In the genomic region with DNA sequence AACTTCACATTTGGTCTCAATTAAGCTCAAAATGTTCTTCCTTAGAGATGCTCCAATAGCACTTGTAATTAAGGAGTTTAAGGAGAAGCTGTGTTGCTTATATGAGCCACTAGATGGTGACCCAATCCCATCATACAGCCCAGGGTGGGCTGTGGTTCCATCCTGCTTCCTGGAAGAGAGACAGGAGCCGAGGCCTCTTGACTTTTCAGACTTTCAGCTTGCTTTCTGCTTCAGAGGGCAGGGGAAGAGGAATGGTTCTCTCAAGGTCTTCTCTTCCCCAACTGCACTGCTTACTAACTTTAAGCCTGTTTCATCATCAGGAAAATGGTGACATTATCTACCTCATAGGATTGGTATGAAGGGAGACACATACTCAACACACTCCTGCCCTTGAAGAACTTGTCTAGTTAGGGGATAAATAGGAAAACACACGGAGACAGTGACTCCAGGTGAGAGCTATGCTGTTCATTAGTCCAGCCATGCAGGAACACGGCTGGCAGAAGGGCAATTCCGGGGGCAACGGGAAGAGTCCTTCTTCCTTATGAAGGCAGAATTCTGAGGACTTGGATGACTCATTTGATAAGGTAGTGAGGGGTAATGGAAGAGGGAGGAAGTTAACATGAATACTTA, we compare ENCODE assay signal across 8 cellular contexts. TPM values are rescaled to one million over a fixed set of nuclear protein-coding genes. Genes with fewer than 3 reads are reported as not detected.
DNase-seq lines count a peak whose midpoint lies in the region; ATAC-seq and TF ChIP-seq lines count a peak whose summit lies in the region.

No MANE protein-coding gene starts in this region.

- H3K9ac ChIP-seq in SK-N-MC (ENCODE audit: insufficient read length), result no peak overlapping the region

- intact Hi-C loops in mucosa of descending colon (cut with DNase I, micrococcal nuclease), result no loop called here

- H3K4me3 ChIP-seq in GM06990 (replicated peaks; ENCODE audit: low read depth, low read length), result no peak overlapping the region
- H3K4me3 ChIP-seq in SK-N-MC, result no peak overlapping the region
- H3K4me3 ChIP-seq in esophagus (ENCODE audit: low read depth in 1 of 2, low read length in 2 of 2), result no peak overlapping the region
- no peak overlapping the region for H3K4me3 ChIP-seq in mucosa of descending colon

- WGBS in esophagus, 2 donors, result 46 to 57% methylated on average over 5 of the region's 5 CpGs

- H3K4me1 ChIP-seq in esophagus (ENCODE audit: control insufficient read depth in 2 of 2, insufficient read depth in 2 of 2, low read length in 1 of 2) (peaks cover 0 to 9% of the 10 kb centered on the region in 2 donors), mucosa of descending colon (ENCODE audit: low read depth) (no peaks in the 10 kb centered on the region)

- TF ChIP-seq CTCF in GM06990 (IDR thresholded peaks at IDR 0.05; ENCODE audit: insufficient read depth, low read length, poor library complexity, severe bottlenecking) (peak; percentile 47), mucosa of descending colon (IDR thresholded peaks at IDR 0.05) (no peak)

- TF ChIP-seq EP300 in Ishikawa (IDR thresholded peaks at IDR 0.05; ENCODE audit: borderline replicate concordance), result no peak

- no peaks in the 10 kb centered on the region for H3K27me3 ChIP-seq in GM06990 (replicated peaks; ENCODE audit: control insufficient read depth, insufficient read depth, low read length)
- no peaks in the 10 kb centered on the region for H3K27me3 ChIP-seq in esophagus (ENCODE audit: control insufficient read depth in 1 of 2, insufficient read depth in 2 of 2, low read length in 2 of 2)

- H3K36me3 ChIP-seq in GM06990 (ENCODE audit: control insufficient read depth, insufficient read depth, low read length) (no peaks in the 10 kb centered on the region; the same call in 1 of the 2 replicates), SK-N-MC (ENCODE audit: insufficient read depth, low read length) (no peaks in the 10 kb centered on the region; the same call in 1 of the 2 replicates), esophagus (ENCODE audit: control insufficient read depth in 2 of 2, insufficient read depth in 2 of 2, low read length in 1 of 2) (peaks cover 6 to 7% of the 10 kb centered on the region in 2 donors), mucosa of descending colon (ENCODE audit: low read depth) (no peaks in the 10 kb centered on the region)

- TF ChIP-seq RAD21 in Ishikawa (IDR thresholded peaks at IDR 0.05; ENCODE audit: low read depth), result peak; percentile 54

- H3K9me3 ChIP-seq in SK-N-MC (ENCODE audit: low read depth, low read length), result no peaks in the 10 kb centered on the region
- no peaks in the 10 kb centered on the region for H3K9me3 ChIP-seq in esophagus (ENCODE audit: control insufficient read depth in 2 of 2, insufficient read depth in 1 of 2, low read depth in 1 of 2, low read length in 1 of 2)
- H3K9me3 ChIP-seq in mucosa of descending colon, result no peaks in the 10 kb centered on the region

- H3K27ac ChIP-seq in SK-N-MC (no peak overlapping the region), esophagus (ENCODE audit: low read depth in 2 of 2, low read length in 1 of 2) (peak overlapping the region; percentile 63 to 83)

- peak; percentile 56 for ATAC-seq in mucosa of descending colon
- no peak for ATAC-seq in HG03175 (IDR thresholded peaks at IDR 0.05; ENCODE audit: unreplicated experiment)
- no peak for ATAC-seq in GM21515 (IDR thresholded peaks at IDR 0.05; ENCODE audit: unreplicated experiment)

- DNase-seq in GM06990 (ENCODE audit: extremely low read depth, insufficient read length) (no peak), SK-N-MC (ENCODE audit: low read depth, low spot score) (peak; percentile 28), mucosa of descending colon (no peak)
- DNase-seq in activated CD4-positive, CD25-positive, alpha-beta regulatory T cell (lab: John Stamatoyannopoulos, UW), result no peak

TF ChIP-seq in Ishikawa, 13 proteins besides CTCF, POLR2A, EP300 and RAD21:
- TF ChIP-seq NFIC (IDR thresholded peaks at IDR 0.05) (no peak), ZBTB7A (IDR thresholded peaks at IDR 0.05; ENCODE audit: low read depth) (no peak), TCF12 (IDR thresholded peaks at IDR 0.05; ENCODE audit: low read depth) (no peak), USF1 (IDR thresholded peaks at IDR 0.05) (no peak), EGR1 (IDR thresholded peaks at IDR 0.05) (no peak), CREB1 (IDR thresholded peaks at IDR 0.05; ENCODE audit: low read depth) (no peak)
- TF ChIP-seq, protein P1, sequence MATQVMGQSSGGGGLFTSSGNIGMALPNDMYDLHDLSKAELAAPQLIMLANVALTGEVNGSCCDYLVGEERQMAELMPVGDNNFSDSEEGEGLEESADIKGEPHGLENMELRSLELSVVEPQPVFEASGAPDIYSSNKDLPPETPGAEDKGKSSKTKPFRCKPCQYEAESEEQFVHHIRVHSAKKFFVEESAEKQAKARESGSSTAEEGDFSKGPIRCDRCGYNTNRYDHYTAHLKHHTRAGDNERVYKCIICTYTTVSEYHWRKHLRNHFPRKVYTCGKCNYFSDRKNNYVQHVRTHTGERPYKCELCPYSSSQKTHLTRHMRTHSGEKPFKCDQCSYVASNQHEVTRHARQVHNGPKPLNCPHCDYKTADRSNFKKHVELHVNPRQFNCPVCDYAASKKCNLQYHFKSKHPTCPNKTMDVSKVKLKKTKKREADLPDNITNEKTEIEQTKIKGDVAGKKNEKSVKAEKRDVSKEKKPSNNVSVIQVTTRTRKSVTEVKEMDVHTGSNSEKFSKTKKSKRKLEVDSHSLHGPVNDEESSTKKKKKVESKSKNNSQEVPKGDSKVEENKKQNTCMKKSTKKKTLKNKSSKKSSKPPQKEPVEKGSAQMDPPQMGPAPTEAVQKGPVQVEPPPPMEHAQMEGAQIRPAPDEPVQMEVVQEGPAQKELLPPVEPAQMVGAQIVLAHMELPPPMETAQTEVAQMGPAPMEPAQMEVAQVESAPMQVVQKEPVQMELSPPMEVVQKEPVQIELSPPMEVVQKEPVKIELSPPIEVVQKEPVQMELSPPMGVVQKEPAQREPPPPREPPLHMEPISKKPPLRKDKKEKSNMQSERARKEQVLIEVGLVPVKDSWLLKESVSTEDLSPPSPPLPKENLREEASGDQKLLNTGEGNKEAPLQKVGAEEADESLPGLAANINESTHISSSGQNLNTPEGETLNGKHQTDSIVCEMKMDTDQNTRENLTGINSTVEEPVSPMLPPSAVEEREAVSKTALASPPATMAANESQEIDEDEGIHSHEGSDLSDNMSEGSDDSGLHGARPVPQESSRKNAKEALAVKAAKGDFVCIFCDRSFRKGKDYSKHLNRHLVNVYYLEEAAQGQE (IDR thresholded peaks at IDR 0.05; ENCODE audit: low read depth), result no peak

RNA-seq across cellular contexts. Expression of gene TMEM218, which starts 20.1 kb away (rescaled TPM):
- 10 to 100 TPM; 11.5 to 18.8 TPM for polyA plus RNA-seq in esophagus
- 10 to 100 TPM; 12.5 to 16.9 (median 16.1) TPM for total RNA-seq in mucosa of descending colon

RNA-seq across cellular contexts. Expression of gene SLC37A2, which starts 28.3 kb away (rescaled TPM):
- 10 to 100 TPM; 21.7 to 27.0 TPM for polyA plus RNA-seq in esophagus
- 10 to 100 TPM in 1 of 3 donors, 1 to 10 TPM in 2; 4.3 to 10.5 (median 6.2) TPM for total RNA-seq in mucosa of descending colon
